Comparison of ENCODE assay signal across 1 cellular context in genomic region chr4:127623755-127624087, GRCh38.
TF ChIP-seq lines count a peak whose summit lies in the region.

No MANE protein-coding gene starts in this region.

TF ChIP-seq in neural cell, 6 proteins besides CTCF, POLR2A, EP300 and RAD21 (continued from another document):
- TF ChIP-seq POLR2AphosphoS5 (IDR thresholded peaks at IDR 0.05) (no peak), MXI1 (conservative IDR thresholded peaks at IDR 0.05; ENCODE audit: poor library complexity, severe bottlenecking) (no peak)
